ENCODE assay signal across 8 cellular contexts in the genomic region with DNA sequence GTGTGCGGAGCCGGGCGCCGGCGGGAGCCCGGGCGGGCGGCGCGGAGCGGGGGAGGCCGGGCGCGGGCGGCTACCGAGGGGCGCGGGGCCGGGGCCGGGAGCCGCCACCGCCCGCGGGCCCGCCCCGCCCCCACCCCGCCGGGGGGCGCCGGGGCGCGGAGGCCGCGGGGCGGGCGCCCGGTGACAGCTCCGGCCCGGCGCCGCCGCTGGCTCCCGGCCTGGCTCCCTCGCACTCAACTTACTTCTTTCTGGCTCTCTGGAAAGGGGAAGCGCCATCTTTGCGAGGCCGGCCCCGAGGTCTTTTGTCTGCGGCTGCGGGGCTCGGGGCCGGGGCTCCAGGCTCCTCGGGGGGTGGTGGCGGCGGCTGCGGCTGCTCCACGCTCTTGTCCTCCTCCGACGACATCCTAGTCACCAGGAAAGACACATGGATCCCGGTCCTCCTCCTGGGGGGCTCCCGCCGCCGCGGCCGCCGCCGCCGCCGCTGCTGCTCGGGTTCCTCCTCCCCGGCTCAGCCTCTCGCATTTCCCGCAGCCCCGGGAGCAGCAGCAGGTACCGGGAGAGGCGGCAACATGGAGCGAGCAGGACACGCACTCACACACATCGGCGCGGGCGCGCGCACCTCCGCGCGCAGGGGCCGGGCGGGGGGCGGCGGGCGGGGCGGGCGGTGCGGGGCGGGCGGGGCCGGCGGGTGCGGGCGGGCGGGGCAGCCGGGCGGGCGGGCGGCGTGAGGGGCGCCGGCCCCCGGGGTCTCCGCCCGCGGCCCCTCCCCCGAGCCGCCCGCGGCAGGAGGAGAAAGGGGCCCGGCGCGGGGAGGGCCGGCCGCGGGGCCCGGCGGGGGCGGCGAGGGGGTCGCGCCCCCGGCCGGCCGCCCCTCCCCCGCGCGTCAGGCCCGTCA. TPM values are rescaled to one million over a fixed set of nuclear protein-coding genes. Genes with fewer than 3 reads are reported as not detected.
DNase-seq lines count a peak whose midpoint lies in the region; ATAC-seq and TF ChIP-seq lines count a peak whose summit lies in the region.

A gene (minus strand): TSS at position 620 of the 895 bp plus-strand sequence. CDS start 217 bp downstream, at position 403.

- DNase-seq in GM12865 (ENCODE audit: low read depth) (peak; percentile 68), OCI-LY7 (ENCODE audit: low spot score) (peak; percentile 58), fibroblast of the aortic adventitia (ENCODE audit: low read depth) (peak; percentile 30), nephron progenitor cell (peak; percentile 64), NCI-H187 treated with DMSO at 0.1 percent for 48 hours (lab: John Stamatoyannopoulos, UW) (no peak)
- peak; percentile 47 for DNase-seq in activated T-helper 2 cell treated with anti-CD3 and anti-CD28 coated beads, Interferon-gamma antibody, Interleukin-2, Interleukin-4, amounts not matched to agents 10 μg/mL and 5 μg/mL and 100 μg/mL, durations not matched to agents 14 hours and 24 hours and 36 hours (ENCODE audit: low spot score)

- no peak for TF ChIP-seq CTCF in GM12865 (IDR thresholded peaks at IDR 0.05; ENCODE audit: insufficient read depth, low read depth, low read length, missing control alignments)
- no peak for TF ChIP-seq CTCF in OCI-LY7 (conservative IDR thresholded peaks at IDR 0.05; ENCODE audit: low read length)
- no peak for TF ChIP-seq CTCF in fibroblast of the aortic adventitia (IDR thresholded peaks at IDR 0.05; ENCODE audit: insufficient read depth, low read length)
- TF ChIP-seq CTCF in nephron progenitor cell (IDR thresholded peaks at IDR 0.05): no peak
- no peak for TF ChIP-seq CTCF in subcutaneous adipose tissue (IDR thresholded peaks at IDR 0.05; ENCODE audit: low read depth)

- H3K27ac Mint-ChIP-seq in activated T-helper 2 cell treated with anti-CD3 and anti-CD28 coated beads, Interferon-gamma antibody, Interleukin-2, Interleukin-4, amounts not matched to agents 10 μg/mL and 5 μg/mL and 100 μg/mL, durations not matched to agents 14 hours and 24 hours and 36 hours: peak within 1 kb of the TSS; percentile 92
- H3K27ac Mint-ChIP-seq in nephron progenitor cell: peak within 1 kb of the TSS; percentile 96

- peaks cover 28% of the 10 kb centered on the region for H3K4me1 ChIP-seq in OCI-LY7 (ENCODE audit: insufficient read depth, low read length, poor library complexity, severe bottlenecking)

- peak within 1 kb of the TSS; percentile 99 for H2AFZ ChIP-seq in OCI-LY7 (ENCODE audit: low read length)

- CTCF ChIA-PET in OCI-LY7 (lab: Charles Lee; ENCODE audit: unreplicated experiment): no interaction called here

- peak within 1 kb of the TSS; percentile 88 for H3K4me3 Mint-ChIP-seq in activated T-helper 2 cell treated with anti-CD3 and anti-CD28 coated beads, Interferon-gamma antibody, Interleukin-2, Interleukin-4, amounts not matched to agents 10 μg/mL and 5 μg/mL and 100 μg/mL, durations not matched to agents 14 hours and 24 hours and 36 hours (ENCODE audit: low read depth)
- H3K4me3 Mint-ChIP-seq in nephron progenitor cell: peak within 1 kb of the TSS; percentile 91

- no peaks in the 10 kb centered on the region for H3K9me2 ChIP-seq in OCI-LY7 (ENCODE audit: insufficient read depth, low read length)

- no peaks in the 10 kb centered on the region for H3K36me3 ChIP-seq in OCI-LY7 (ENCODE audit: insufficient read depth, low read length)

- POLR2A ChIA-PET in OCI-LY7 (lab: Charles Lee): no interaction called here

- no peaks in the 10 kb centered on the region for H3K9me3 Mint-ChIP-seq in activated T-helper 2 cell treated with anti-CD3 and anti-CD28 coated beads, Interferon-gamma antibody, Interleukin-2, Interleukin-4, amounts not matched to agents 10 μg/mL and 5 μg/mL and 100 μg/mL, durations not matched to agents 14 hours and 24 hours and 36 hours
- H3K9me3 Mint-ChIP-seq in nephron progenitor cell: no peaks in the 10 kb centered on the region

- peaks cover 18% of the 10 kb centered on the region for H3K4me1 Mint-ChIP-seq in activated T-helper 2 cell treated with anti-CD3 and anti-CD28 coated beads, Interferon-gamma antibody, Interleukin-2, Interleukin-4, amounts not matched to agents 10 μg/mL and 5 μg/mL and 100 μg/mL, durations not matched to agents 14 hours and 24 hours and 36 hours (ENCODE audit: low read depth)
- H3K4me1 Mint-ChIP-seq in nephron progenitor cell: peaks cover 47% of the 10 kb centered on the region

- BruUV-seq in OCI-LY7 (replicated peaks; lab: Mats Ljungman, UMichigan): no TSS peak

- H4K20me1 ChIP-seq in OCI-LY7 (ENCODE audit: insufficient read depth, low read length): peaks cover 17% of the 10 kb centered on the region

- peak within 1 kb of the TSS; percentile 91 for H3K4me2 ChIP-seq in OCI-LY7 (ENCODE audit: low read length)

- ATAC-seq in HG02852 (IDR thresholded peaks at IDR 0.05; ENCODE audit: unreplicated experiment): peak; percentile 14

- H3K9me3 ChIP-seq in OCI-LY7 (ENCODE audit: low read length): no peaks in the 10 kb centered on the region

- no peaks in the 10 kb centered on the region for H3K27me3 Mint-ChIP-seq in activated T-helper 2 cell treated with anti-CD3 and anti-CD28 coated beads, Interferon-gamma antibody, Interleukin-2, Interleukin-4, amounts not matched to agents 10 μg/mL and 5 μg/mL and 100 μg/mL, durations not matched to agents 14 hours and 24 hours and 36 hours (ENCODE audit: low read depth)
- H3K27me3 Mint-ChIP-seq in nephron progenitor cell (ENCODE audit: low read depth, poor library complexity): peaks cover 11% of the 10 kb centered on the region

- H3K4me3 ChIP-seq in GM12865 (ENCODE audit: low read depth, low read length) (peak within 1 kb of the TSS; percentile 83), OCI-LY7 (ENCODE audit: low read depth, low read length, poor library complexity, severe bottlenecking) (peak within 1 kb of the TSS; percentile 100), fibroblast of the aortic adventitia (ENCODE audit: low read depth, low read length) (peak within 1 kb of the TSS; percentile 81)

- peak within 1 kb of the TSS; percentile 82 for H3K27ac ChIP-seq in OCI-LY7 (ENCODE audit: low read depth, low read length, poor library complexity, severe bottlenecking)

- intact Hi-C loops in OCI-LY7 (cut with micrococcal nuclease; ENCODE audit: unreplicated experiment): loop anchor here (1.0 to 10.0 kb wide), 4 partner anchors 28 to 1091 kb away; a partner anchor contains a TSS
- intact Hi-C loops in activated T-helper 2 cell treated with anti-CD3 and anti-CD28 coated beads, Interferon-gamma antibody, Interleukin-2, Interleukin-4, amounts not matched to agents 10 μg/mL and 5 μg/mL and 100 μg/mL, durations not matched to agents 14 hours and 24 hours and 36 hours (cut with micrococcal nuclease): loop anchor here (1.0 to 10.0 kb wide), 3 partner anchors 28 to 323 kb away; a partner anchor contains a TSS

- H3K36me3 Mint-ChIP-seq in activated T-helper 2 cell treated with anti-CD3 and anti-CD28 coated beads, Interferon-gamma antibody, Interleukin-2, Interleukin-4, amounts not matched to agents 10 μg/mL and 5 μg/mL and 100 μg/mL, durations not matched to agents 14 hours and 24 hours and 36 hours (ENCODE audit: low read depth): no peaks in the 10 kb centered on the region
- H3K36me3 Mint-ChIP-seq in nephron progenitor cell (ENCODE audit: low read depth): no peaks in the 10 kb centered on the region

- H3K79me2 ChIP-seq in OCI-LY7 (ENCODE audit: insufficient read depth, low read depth, low read length): peaks cover 46% of the 10 kb centered on the region

RNA-seq across cellular contexts. Expression of the gene that starts here (rescaled TPM):
- total RNA-seq in OCI-LY7 (2014; rRNA removed; shearing (Covaris generic)): 47.5 and 51.9 TPM in 2 replicates
- total RNA-seq in OCI-LY7 (2022) (86.8 and 105 TPM in 2 replicates), fibroblast of the aortic adventitia (ENCODE audit: low replicate concordance) (34.3 and 43.8 TPM in 2 replicates), subcutaneous adipose tissue (10 to 100 TPM; 68.7 to 86.8 (median 70.5) TPM)
- 62.4 and 63.1 TPM in 2 replicates for total RNA-seq in activated T-helper 2 cell treated with anti-CD3 and anti-CD28 coated beads, Interferon-gamma antibody, Interleukin-2, Interleukin-4, amounts not matched to agents 10 μg/mL and 5 μg/mL and 100 μg/mL, durations not matched to agents 14 hours and 24 hours and 36 hours
